In genomic region chr10:28578454-28578853, GRCh38 we compare ENCODE assay signal across 16 cellular contexts. TPM values are rescaled to one million over a fixed set of nuclear protein-coding genes. Genes with fewer than 3 reads are reported as not detected.
DNase-seq lines count a peak whose midpoint lies in the region; ATAC-seq lines count a peak whose summit lies in the region.
"Had no signal": no experiment of that assay in that cellular context is flagged by ENCODE, and none has a peak within 500 bp of the region (broad histone marks: within the 10 kb centered on the region; RNA-seq: fewer than 3 reads in every experiment).

No MANE protein-coding gene starts in this region.

- no peaks in the 10 kb centered on the region for H3K27me3 Mint-ChIP-seq in stimulated activated naive CD8-positive, alpha-beta T cell treated with anti-CD3 and anti-CD28 coated beads, Interleukin-15, Interleukin-2, amounts not matched to agents 100 ng/mL and 50 ng/mL, for 24 hours
- H3K27me3 Mint-ChIP-seq in T-helper 17 cell (no peaks in the 10 kb centered on the region), immature natural killer cell (ENCODE audit: low read depth in 3 of 3) (peaks cover 0 to 4% (median 0%) of the 10 kb centered on the region in 3 donors)
- H3K27me3 Mint-ChIP-seq: CD4-positive, alpha-beta memory T cell had no signal

- DNase-seq in stimulated activated naive CD8-positive, alpha-beta T cell treated with anti-CD3 and anti-CD28 coated beads, Interleukin-15, Interleukin-2, amounts not matched to agents 100 U/mL and 50 U/mL, for 24 hours = no peak
- DNase-seq in T-helper 17 cell = no peak
- no peak for DNase-seq in immature natural killer cell
- DNase-seq in RPMI8226 = no peak
- DNase-seq in dedifferentiated amniotic fluid mesenchymal stem cell (ENCODE audit: extremely low spot score) = no peak
- DNase-seq: BE2C; CD4-positive, alpha-beta memory T cell; DMS79; NCI-H1092; NCI-H146; NCI-H2081; NCI-H510A; NCI-H82 had no signal

- ATAC-seq in stimulated activated naive CD8-positive, alpha-beta T cell treated with anti-CD3 and anti-CD28 coated beads, Interleukin-15, Interleukin-2, amounts not matched to agents 100 U/mL and 50 U/mL, for 24 hours = no peak
- ATAC-seq in T-helper 17 cell (no peak), GM18502 (IDR thresholded peaks at IDR 0.05; ENCODE audit: poor library complexity, unreplicated experiment) (no peak)

- peaks cover 86% of the 10 kb centered on the region for H3K4me1 Mint-ChIP-seq in stimulated activated naive CD8-positive, alpha-beta T cell treated with anti-CD3 and anti-CD28 coated beads, Interleukin-15, Interleukin-2, amounts not matched to agents 100 ng/mL and 50 ng/mL, for 24 hours (ENCODE audit: low read depth)
- peaks cover 59% of the 10 kb centered on the region for H3K4me1 Mint-ChIP-seq in T-helper 17 cell
- peaks cover 82 to 96% of the 10 kb centered on the region in 2 donors for H3K4me1 Mint-ChIP-seq in immature natural killer cell

- H3K9me3 Mint-ChIP-seq in stimulated activated naive CD8-positive, alpha-beta T cell treated with anti-CD3 and anti-CD28 coated beads, Interleukin-15, Interleukin-2, amounts not matched to agents 100 ng/mL and 50 ng/mL, for 24 hours = no peaks in the 10 kb centered on the region
- no peaks in the 10 kb centered on the region for H3K9me3 Mint-ChIP-seq in immature natural killer cell
- H3K9me3 Mint-ChIP-seq: CD4-positive, alpha-beta memory T cell had no signal

- H3K36me3 Mint-ChIP-seq in stimulated activated naive CD8-positive, alpha-beta T cell treated with anti-CD3 and anti-CD28 coated beads, Interleukin-15, Interleukin-2, amounts not matched to agents 100 ng/mL and 50 ng/mL, for 24 hours (ENCODE audit: low read depth) = peaks cover 70% of the 10 kb centered on the region
- H3K36me3 Mint-ChIP-seq in T-helper 17 cell (ENCODE audit: low read depth) = peaks cover 7% of the 10 kb centered on the region
- no peaks in the 10 kb centered on the region for H3K36me3 Mint-ChIP-seq in immature natural killer cell

- H3K27ac Mint-ChIP-seq in stimulated activated naive CD8-positive, alpha-beta T cell treated with anti-CD3 and anti-CD28 coated beads, Interleukin-15, Interleukin-2, amounts not matched to agents 100 ng/mL and 50 ng/mL, for 24 hours = peak overlapping the region; percentile 82
- H3K27ac Mint-ChIP-seq in T-helper 17 cell (no peak overlapping the region), immature natural killer cell (peak overlapping the region in 4 of 6 donors; percentile 10 to 68 (median 48))

- no peak overlapping the region for H3K4me3 Mint-ChIP-seq in stimulated activated naive CD8-positive, alpha-beta T cell treated with anti-CD3 and anti-CD28 coated beads, Interleukin-15, Interleukin-2, amounts not matched to agents 100 ng/mL and 50 ng/mL, for 24 hours
- H3K4me3 Mint-ChIP-seq in T-helper 17 cell (peak overlapping the region; percentile 39), immature natural killer cell (no peak overlapping the region)

- no peaks in the 10 kb centered on the region for H3K9me3 ChIP-seq in T-helper 17 cell (ENCODE audit: control insufficient read depth, low read length, poor library complexity, severe bottlenecking)
- H3K9me3 ChIP-seq: BE2C, HAP-1 had no signal

RNA-seq across cellular contexts. Expression of gene WAC, which starts 45.5 kb away (rescaled TPM):
- total RNA-seq in T-helper 17 cell = 100 to 1,000 TPM; 171 to 195 TPM
- 100 to 1,000 TPM in 1 of 3 donors, 10 to 100 TPM in 2; 55.8 to 105 (median 62.7) TPM for polyA plus RNA-seq in immature natural killer cell
